ENCODE assay signal across 8 cellular contexts in the genomic region with DNA sequence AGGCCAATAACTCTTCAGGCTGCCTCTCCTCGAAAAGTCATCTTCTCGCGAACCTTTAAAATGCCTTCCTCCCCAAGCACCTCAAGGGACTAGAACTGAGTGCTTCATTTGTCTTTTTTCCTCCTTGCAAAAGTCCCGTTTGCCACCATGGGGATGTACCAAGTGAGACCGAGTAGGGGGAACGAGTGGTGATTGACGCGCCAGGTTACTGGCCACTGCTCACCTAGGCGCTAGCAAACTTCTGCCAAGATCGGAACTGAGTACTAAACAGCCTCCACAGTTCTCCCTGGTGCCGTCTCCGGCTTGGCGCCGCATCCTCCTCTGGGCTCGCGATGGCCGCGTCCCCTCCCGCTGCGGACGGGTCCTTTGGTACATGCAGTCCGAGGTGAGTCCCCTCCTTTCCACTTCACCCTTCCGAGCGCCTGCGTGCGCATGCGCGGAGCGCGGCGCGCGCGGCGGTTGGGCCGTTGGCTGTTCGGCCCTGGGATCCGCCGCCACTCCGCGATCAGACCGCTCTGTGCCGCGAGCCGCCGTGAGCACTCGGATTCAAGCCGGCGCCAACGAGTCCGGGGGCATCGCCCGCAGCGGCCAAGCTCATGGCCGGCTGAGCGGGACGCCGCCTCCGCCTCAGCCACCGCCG. TPM values are rescaled to one million over a fixed set of nuclear protein-coding genes. Genes with fewer than 3 reads are reported as not detected.
DNase-seq lines count a peak whose midpoint lies in the region; TF ChIP-seq lines count a peak whose summit lies in the region.

A gene (plus strand): TSS at position 402 of the 640 bp plus-strand sequence. CDS start 4,877 bp downstream, outside the sequence.

- peak within 1 kb of the TSS; percentile 84 for H3K4me2 ChIP-seq in DOHH2 (ENCODE audit: low read length)
- peak within 1 kb of the TSS; percentile 86 for H3K4me2 ChIP-seq in GM23248 (ENCODE audit: unreplicated experiment)
- peak within 1 kb of the TSS; percentile 78 for H3K4me2 ChIP-seq in Karpas-422 (ENCODE audit: low read depth, low read length, poor library complexity, severe bottlenecking)

- in situ Hi-C loops in GM23248 (cut with MboI), result loop anchor here (25.0 kb wide), 1 partner anchor 169 kb away; no protein-coding TSS in a partner anchor

- DNase-seq in GM23248, result peak; percentile 78
- DNase-seq in Karpas-422, result peak; percentile 93
- DNase-seq in RWPE1 (ENCODE audit: low spot score), result peak; percentile 77
- peak; percentile 75 for DNase-seq in activated T-helper 9 cell treated with anti-CD3 and anti-CD28 coated beads, Interleukin-2, amount 50 U/mL, for 16 hours (ENCODE audit: low read depth)
- peak; percentile 73 for DNase-seq in fibroblast of peridontal ligament (ENCODE audit: extremely low read depth)
- DNase-seq in nephron progenitor cell, result peak; percentile 80
- DNase-seq in stomach, result peak; percentile 79

- TF ChIP-seq EP300 in stomach (IDR thresholded peaks at IDR 0.05), result no peak

- peaks cover 66% of the 10 kb centered on the region for H3K36me3 ChIP-seq in DOHH2 (ENCODE audit: control insufficient read depth, low read length)
- no peaks in the 10 kb centered on the region for H3K36me3 ChIP-seq in GM23248 (ENCODE audit: low read depth)
- peaks cover 27% of the 10 kb centered on the region; the same call in 1 of the 2 replicates for H3K36me3 ChIP-seq in Karpas-422 (ENCODE audit: insufficient read depth, low read length)
- H3K36me3 ChIP-seq in stomach, result peaks cover 11 to 39% (median 38%) of the 10 kb centered on the region in 4 donors

- H3K9me3 Mint-ChIP-seq in nephron progenitor cell, result no peaks in the 10 kb centered on the region

- intact Hi-C loops in stomach (cut with DNase I; ENCODE audit: low total_unique reads), result no loop called here

- H3F3A ChIP-seq in DOHH2 (ENCODE audit: control insufficient read depth, insufficient read depth), result peaks cover 8% of the 10 kb centered on the region
- H3F3A ChIP-seq in GM23248 (ENCODE audit: insufficient read depth), result peaks cover 26% of the 10 kb centered on the region

- TF ChIP-seq CTCF in DOHH2 (IDR thresholded peaks at IDR 0.05; ENCODE audit: low read depth, low read length, poor library complexity, severe bottlenecking) (no peak), RWPE1 (conservative IDR thresholded peaks at IDR 0.05; ENCODE audit: low read depth) (no peak), nephron progenitor cell (IDR thresholded peaks at IDR 0.05) (no peak), stomach (IDR thresholded peaks at IDR 0.05) (no peak)

- H4K20me1 ChIP-seq in DOHH2 (ENCODE audit: control insufficient read depth, insufficient read depth, low read depth, low read length) (peaks cover 14% of the 10 kb centered on the region), GM23248 (ENCODE audit: insufficient read depth) (no peaks in the 10 kb centered on the region), Karpas-422 (ENCODE audit: insufficient read depth, low read depth, low read length) (peaks cover 50% of the 10 kb centered on the region)

- peaks cover 41% of the 10 kb centered on the region for H3K36me3 Mint-ChIP-seq in nephron progenitor cell (ENCODE audit: low read depth)

- H3K4me3 Mint-ChIP-seq in nephron progenitor cell, result peak within 1 kb of the TSS; percentile 95

- POLR2A ChIA-PET in RWPE1 (lab: Yijun Ruan, JAX; ENCODE audit: low non-redundant PET), result interaction anchor here (0.6 to 0.8 kb wide), 4 partner anchors 15 to 199 kb away, joined by 3 to 5 read pairs (median 4); no protein-coding TSS in a partner anchor

- H3K4me3 ChIP-seq in DOHH2 (ENCODE audit: low read length), result peak within 1 kb of the TSS; percentile 91
- H3K4me3 ChIP-seq in GM23248, result peak within 1 kb of the TSS; percentile 85
- peak within 1 kb of the TSS; percentile 72 for H3K4me3 ChIP-seq in Karpas-422 (ENCODE audit: low read length)
- peak within 1 kb of the TSS; percentile 81 to 85 (median 84) for H3K4me3 ChIP-seq in stomach

- H2AFZ ChIP-seq in GM23248, result peak within 1 kb of the TSS; percentile 73
- peak within 1 kb of the TSS; percentile 29; the same call in 1 of the 2 replicates for H2AFZ ChIP-seq in Karpas-422 (ENCODE audit: low read length)

- peak within 1 kb of the TSS; percentile 100 for H3K27ac Mint-ChIP-seq in nephron progenitor cell

- peaks cover 54% of the 10 kb centered on the region for H3K4me1 Mint-ChIP-seq in nephron progenitor cell

- WGBS in GM23248 (ENCODE audit: low coverage in 1 of 2, low lambda C conversion rate in 2 of 2, missing lambda C conversion rate in 2 of 2), 2 experiments, result 0 to 1% methylated on average over 10 to 32 of the region's 61 CpGs
- 0 to 2% (median 0%) methylated on average over 10 to 58 of the region's 61 CpGs for WGBS in stomach, 5 donors

- TF ChIP-seq POLR2A in stomach (IDR thresholded peaks at IDR 0.05), result peak in 1 of 4 donors; percentile 27

- H3K27me3 Mint-ChIP-seq in nephron progenitor cell (ENCODE audit: low read depth, poor library complexity), result no peaks in the 10 kb centered on the region

- H3K9me3 ChIP-seq in DOHH2 (ENCODE audit: control insufficient read depth, insufficient read depth, low read length), result no peaks in the 10 kb centered on the region
- H3K9me3 ChIP-seq in GM23248 (ENCODE audit: low read depth), result no peaks in the 10 kb centered on the region
- H3K9me3 ChIP-seq in Karpas-422 (ENCODE audit: low read length), result no peaks in the 10 kb centered on the region
- H3K9me3 ChIP-seq in stomach, result no peaks in the 10 kb centered on the region

- H3K4me1 ChIP-seq in DOHH2 (ENCODE audit: control insufficient read depth, low read length) (peaks cover 29% of the 10 kb centered on the region), GM23248 (ENCODE audit: insufficient read depth) (peaks cover 25% of the 10 kb centered on the region), Karpas-422 (ENCODE audit: low read length) (peaks cover 39% of the 10 kb centered on the region), stomach (peaks cover 0 to 41% (median 38%) of the 10 kb centered on the region in 4 donors)

- H3K27ac ChIP-seq in DOHH2 (ENCODE audit: low read depth, low read length), result peak within 1 kb of the TSS; percentile 79
- peak within 1 kb of the TSS; percentile 99 for H3K27ac ChIP-seq in GM23248
- peak within 1 kb of the TSS; percentile 70 for H3K27ac ChIP-seq in Karpas-422 (ENCODE audit: low read length)
- peak within 1 kb of the TSS; percentile 93 for H3K27ac ChIP-seq in RWPE1
- H3K27ac ChIP-seq in stomach, result peak within 1 kb of the TSS; percentile 93 to 97 (median 96)

- H3K9me2 ChIP-seq in DOHH2 (replicated peaks; ENCODE audit: control insufficient read depth, low read length) (no peaks in the 10 kb centered on the region), GM23248 (ENCODE audit: insufficient read depth) (no peaks in the 10 kb centered on the region), Karpas-422 (replicated peaks; ENCODE audit: insufficient read depth, low read length) (no peaks in the 10 kb centered on the region)

- H3K79me2 ChIP-seq in DOHH2 (ENCODE audit: control insufficient read depth, low read length) (peaks cover 45% of the 10 kb centered on the region), GM23248 (ENCODE audit: insufficient read depth) (peaks cover 39% of the 10 kb centered on the region), Karpas-422 (ENCODE audit: low read length) (peaks cover 42% of the 10 kb centered on the region)

- CTCF ChIA-PET in RWPE1 (lab: Yijun Ruan, JAX), result interaction anchor here (0.6 kb wide), 1 partner anchor 94 kb away, joined by 4 read pairs; no protein-coding TSS in a partner anchor

- H3K9ac ChIP-seq in GM23248, result peak within 1 kb of the TSS; percentile 100
- peak within 1 kb of the TSS; percentile 98 for H3K9ac ChIP-seq in Karpas-422 (ENCODE audit: low read length)

- no peaks in the 10 kb centered on the region for H3K27me3 ChIP-seq in DOHH2 (ENCODE audit: control insufficient read depth, low read length)
- H3K27me3 ChIP-seq in GM23248 (replicated peaks; ENCODE audit: insufficient read depth), result no peaks in the 10 kb centered on the region
- H3K27me3 ChIP-seq in Karpas-422 (ENCODE audit: low read length), result no peaks in the 10 kb centered on the region
- no peaks in the 10 kb centered on the region for H3K27me3 ChIP-seq in stomach

RNA-seq across cellular contexts. Expression of the gene that starts here (rescaled TPM):
- 89.5 and 97.8 TPM in 2 replicates for total RNA-seq in GM23248 (2014; rRNA removed; shearing (Covaris generic))
- polyA plus RNA-seq in GM23248 (2016; fragmentation: Nextera tagmentation; extraction: Ambion mirVana), result 103 and 105 TPM in 2 replicates
- 45.4 and 45.9 TPM in 2 replicates for total RNA-seq in Karpas-422 (2014; rRNA removed; shearing (Covaris generic); ENCODE audit: low replicate concordance)
- 100 to 1,000 TPM in 1 of 5 donors, 10 to 100 TPM in 4; 35.6 to 156 (median 57.8) TPM for total RNA-seq in stomach
- polyA plus RNA-seq in stomach, result 10 to 100 TPM; 31.2 to 50.9 (median 38.6) TPM

Comparison
In these comparisons a context has a peak if more than half of its experiments do, and no peak if none do; other contexts are left out.
1. Peak in every context shown above with its lines: DNase-seq, H3K4me3 ChIP-seq and H3K27ac ChIP-seq.